Comparison of ENCODE assay signal across 1 cellular context in genomic region chr17:41738077-41738800, GRCh38.
TF ChIP-seq lines count a peak whose summit lies in the region.

No MANE protein-coding gene starts in this region.

TF ChIP-seq in K562, 482 proteins besides CTCF, POLR2A, EP300 and RAD21 (continues in another document):
- TF ChIP-seq CAMTA2 (CRISPR knock-in tag; conservative IDR thresholded peaks at IDR 0.05) (no peak), ETV1 (tag; conservative IDR thresholded peaks at IDR 0.05; ENCODE audit: low read depth) (no peak), CBX3 (IDR thresholded peaks at IDR 0.05; ENCODE audit: borderline replicate concordance in 1 of 2, low read length in 2 of 2) (peak in 1 of 2 experiments; percentile 53; a peak in 1 of 3 replicates), ZNF584 (CRISPR knock-in tag; IDR thresholded peaks at IDR 0.05; ENCODE audit: low read depth) (peak; percentile 55; the same call in 1 of the 2 replicates), ZNF695 (CRISPR knock-in tag; IDR thresholded peaks at IDR 0.05) (no peak), GTF3C2 (IDR thresholded peaks at IDR 0.05; ENCODE audit: borderline replicate concordance, extremely low read depth, insufficient read length) (no peak), ZNF12 (CRISPR knock-in tag; IDR thresholded peaks at IDR 0.05) (no peak), ZNF398 (CRISPR knock-in tag; IDR thresholded peaks at IDR 0.05) (no peak), TBP (optimal IDR thresholded peaks at IDR 0.05; ENCODE audit: low read depth, low read length) (peak; percentile 42), KDM2B (CRISPR knock-in tag; IDR thresholded peaks at IDR 0.05) (no peak), UBTF (IDR thresholded peaks at IDR 0.05; ENCODE audit: borderline replicate concordance in 1 of 2, low read depth in 2 of 2, low read length in 2 of 2) (no peak), FOSL1 (tag; conservative IDR thresholded peaks at IDR 0.05) (no peak), ZKSCAN3 (CRISPR knock-in tag; IDR thresholded peaks at IDR 0.05) (no peak), KDM1A (IDR thresholded peaks at IDR 0.05) (no peak), USF2 (CRISPR knock-in tag; IDR thresholded peaks at IDR 0.05) (no peak; the same call in 1 of the 2 replicates), BHLHE40 (IDR thresholded peaks at IDR 0.05; ENCODE audit: low read length) (no peak), ARID3A (IDR thresholded peaks at IDR 0.05; ENCODE audit: borderline replicate concordance, low read depth, low read length) (no peak), ZNF395 (CRISPR knock-in tag; IDR thresholded peaks at IDR 0.05) (peak; percentile 87), HOXB6 (CRISPR knock-in tag; IDR thresholded peaks at IDR 0.05; ENCODE audit: borderline replicate concordance) (no peak), ERF (CRISPR knock-in tag; IDR thresholded peaks at IDR 0.05) (peak; percentile 61; the same call in 1 of the 2 replicates), ZFP1 (CRISPR knock-in tag; IDR thresholded peaks at IDR 0.05) (no peak), RFX7 (CRISPR knock-in tag; IDR thresholded peaks at IDR 0.05) (no peak), E2F8 (IDR thresholded peaks at IDR 0.05; ENCODE audit: low read depth, partially characterized antibody) (no peak), ZNF644 (tag; IDR thresholded peaks at IDR 0.05; ENCODE audit: low read depth) (peak; percentile 67; the same call in 1 of the 2 replicates), ESRRA (IDR thresholded peaks at IDR 0.05; ENCODE audit: borderline replicate concordance, low read depth) (peak; percentile 31; the same call in 1 of the 2 replicates), HMG20B (CRISPR knock-in tag; IDR thresholded peaks at IDR 0.05) (no peak), SIX5 (IDR thresholded peaks at IDR 0.05; ENCODE audit: borderline replicate concordance in 1 of 2, insufficient read depth in 1 of 2, low read depth in 1 of 2, low read length in 2 of 2) (no peak), PYGO2 (tag; IDR thresholded peaks at IDR 0.05) (no peak), MYBL2 (IDR thresholded peaks at IDR 0.05; ENCODE audit: low read depth) (no peak), MYBL2 (CRISPR knock-in tag; IDR thresholded peaks at IDR 0.05; ENCODE audit: borderline replicate concordance) (no peak), HNRNPUL1 (IDR thresholded peaks at IDR 0.05; ENCODE audit: low read length) (no peak), PRPF4 (IDR thresholded peaks at IDR 0.05; ENCODE audit: insufficient read depth, low read depth, low read length, poor library complexity, severe bottlenecking) (no peak), ZNF24 (IDR thresholded peaks at IDR 0.05) (no peak), NONO (IDR thresholded peaks at IDR 0.05; ENCODE audit: low read depth in 2 of 2, low read length in 1 of 2) (no peak), SNAPC5 (CRISPR knock-in tag; IDR thresholded peaks at IDR 0.05) (no peak), TFAP4 (CRISPR knock-in tag; IDR thresholded peaks at IDR 0.05; ENCODE audit: borderline replicate concordance) (peak; percentile 72; the same call in 1 of the 2 replicates), ATF2 (CRISPR knock-in tag; IDR thresholded peaks at IDR 0.05) (no peak), FOXA3 (CRISPR knock-in tag; conservative IDR thresholded peaks at IDR 0.05 in 1 of 2, IDR thresholded peaks at IDR 0.05 in 1 of 2) (no peak), U2AF1 (optimal IDR thresholded peaks at IDR 0.05; ENCODE audit: low read depth, low read length) (no peak), NR4A1 (CRISPR knock-in tag; IDR thresholded peaks at IDR 0.05) (no peak), NR4A1 (tag; IDR thresholded peaks at IDR 0.05) (peak; percentile 92), ZNF212 (CRISPR knock-in tag; IDR thresholded peaks at IDR 0.05) (no peak), ZNF75A (CRISPR knock-in tag; IDR thresholded peaks at IDR 0.05) (no peak), GATAD2B (IDR thresholded peaks at IDR 0.05; ENCODE audit: borderline replicate concordance) (no peak), HINFP (tag; conservative IDR thresholded peaks at IDR 0.05; ENCODE audit: low read depth) (peak; percentile 75)
